In the genomic region with DNA sequence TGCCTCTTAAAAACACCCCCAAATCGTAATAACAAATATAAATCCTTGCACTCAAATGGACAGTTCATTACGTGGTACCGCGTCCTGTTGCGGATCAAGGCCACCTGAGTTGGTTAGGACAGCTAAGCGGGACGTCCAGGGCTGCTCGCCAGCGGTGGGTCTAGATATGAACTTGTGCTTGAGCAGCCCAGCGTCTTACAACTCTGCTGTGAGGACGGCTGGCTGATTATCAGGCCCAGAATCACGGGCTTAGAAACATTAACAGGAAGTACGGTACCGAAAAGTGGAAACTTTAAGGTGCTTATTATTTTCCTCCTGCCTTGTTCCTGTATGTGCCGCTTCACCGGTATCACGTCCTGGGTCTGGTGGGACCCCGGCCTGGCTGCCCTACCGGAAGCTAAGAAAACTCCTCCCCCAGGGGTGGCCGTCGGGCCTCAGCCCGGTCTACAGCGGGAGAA, we compare ENCODE assay signal across 8 cellular contexts. TPM values are rescaled to one million over a fixed set of nuclear protein-coding genes. Genes with fewer than 3 reads are reported as not detected.
A peak's percentile ranks its signal among the peaks of the same experiment; 100 is the strongest.
DNase-seq lines count a peak whose midpoint lies in the region; ATAC-seq, FAIRE-seq and TF ChIP-seq lines count a peak whose summit lies in the region.

No MANE protein-coding gene starts in this region.

- FAIRE-seq in endothelial cell of umbilical vein (lab: Jason Lieb, UNC): peak; percentile 65

- ATAC-seq in HG03108 (IDR thresholded peaks at IDR 0.05; ENCODE audit: unreplicated experiment): peak; percentile 26
- ATAC-seq in HG02678 (IDR thresholded peaks at IDR 0.05; ENCODE audit: unreplicated experiment): no peak

- H3K9me1 ChIP-seq in endothelial cell of umbilical vein (replicated peaks; ENCODE audit: control insufficient read depth, extremely low read depth, insufficient read depth, low read length): no peaks in the 10 kb centered on the region

- dilution Hi-C loops in endothelial cell of umbilical vein (cut with MboI; ENCODE audit: extremely low pct_ligation_motif_present, low sequenced_read_pairs): no loop called here

- POLR2A ChIA-PET in endothelial cell of umbilical vein (lab: Charles Lee): interaction anchor here (0.5 kb wide), 1 partner anchor 273 kb away, joined by 4 read pairs; no protein-coding TSS in a partner anchor

- peak overlapping the region; percentile 87 for H3K4me3 Mint-ChIP-seq in activated naive CD4-positive, alpha-beta T cell treated with anti-CD3 and anti-CD28 coated beads for 36 hours
- peak overlapping the region; percentile 89 for H3K4me3 Mint-ChIP-seq in neural progenitor cell

- H3K4me1 ChIP-seq in endothelial cell of umbilical vein (ENCODE audit: control insufficient read depth, extremely low read depth, insufficient read depth, low read length): peaks cover 26% of the 10 kb centered on the region
- peaks cover 23% of the 10 kb centered on the region for H3K4me1 ChIP-seq in neural progenitor cell

- H3K36me3 Mint-ChIP-seq in activated naive CD4-positive, alpha-beta T cell treated with anti-CD3 and anti-CD28 coated beads for 36 hours (ENCODE audit: low read depth): peaks cover 34% of the 10 kb centered on the region
- H3K36me3 Mint-ChIP-seq in neural progenitor cell: peaks cover 23% of the 10 kb centered on the region

- H3K27ac ChIP-seq in endothelial cell of umbilical vein (ENCODE audit: insufficient read depth, low read depth, low read length): peak overlapping the region; percentile 65
- H3K27ac ChIP-seq in neural progenitor cell: peak overlapping the region; percentile 97

- intact Hi-C loops in activated naive CD4-positive, alpha-beta T cell treated with anti-CD3 and anti-CD28 coated beads for 36 hours (cut with micrococcal nuclease): loop anchor here (1.0 to 5.0 kb wide), 7 partner anchors 26 to 597 kb away; partner anchors contain the start of genes ELOB, HCFC1R1, KCTD5 and RNPS1
- intact Hi-C loops in endothelial cell of umbilical vein (cut with micrococcal nuclease): loop anchor here (1.0 to 5.0 kb wide), 4 partner anchors 26 to 751 kb away; partner anchors contain the start of genes CLUAP1, ELOB and KCTD5

- no peak for TF ChIP-seq POLR2A in endothelial cell of umbilical vein (IDR thresholded peaks at IDR 0.05; ENCODE audit: low read depth, low read length)

- peak overlapping the region; percentile 99 for H3K27ac Mint-ChIP-seq in activated naive CD4-positive, alpha-beta T cell treated with anti-CD3 and anti-CD28 coated beads for 36 hours
- peak overlapping the region; percentile 99 for H3K27ac Mint-ChIP-seq in neural progenitor cell

- CTCF ChIA-PET in activated naive CD4-positive, alpha-beta T cell treated with anti-CD3 and anti-CD28 coated beads for 36 hours (lab: Charles Lee): no interaction called here
- CTCF ChIA-PET in endothelial cell of umbilical vein (lab: Charles Lee): no interaction called here

- H3K4me1 Mint-ChIP-seq in activated naive CD4-positive, alpha-beta T cell treated with anti-CD3 and anti-CD28 coated beads for 36 hours (ENCODE audit: low read depth): peaks cover 37% of the 10 kb centered on the region
- peaks cover 39% of the 10 kb centered on the region for H3K4me1 Mint-ChIP-seq in neural progenitor cell

- H3K27me3 ChIP-seq in endothelial cell of umbilical vein (ENCODE audit: control insufficient read depth in 2 of 2, insufficient read depth in 2 of 2, low read length in 2 of 2): no peaks in the 10 kb centered on the region
- H3K27me3 ChIP-seq in neural progenitor cell: no peaks in the 10 kb centered on the region

- no peaks in the 10 kb centered on the region for H3K27me3 Mint-ChIP-seq in activated naive CD4-positive, alpha-beta T cell treated with anti-CD3 and anti-CD28 coated beads for 36 hours (ENCODE audit: low read depth)
- peaks cover 14% of the 10 kb centered on the region for H3K27me3 Mint-ChIP-seq in neural progenitor cell (ENCODE audit: insufficient read depth, low read depth)

- H3K4me2 ChIP-seq in endothelial cell of umbilical vein (ENCODE audit: insufficient read depth, low read length): peak overlapping the region; percentile 4
- H3K4me2 ChIP-seq in neural progenitor cell: peak overlapping the region; percentile 83

- H3K9ac ChIP-seq in endothelial cell of umbilical vein (replicated peaks; ENCODE audit: extremely low read depth, insufficient read depth, low read length): peak overlapping the region; percentile 69
- peak overlapping the region; percentile 90 for H3K9ac ChIP-seq in neural progenitor cell

- no peaks in the 10 kb centered on the region for H3K9me3 Mint-ChIP-seq in activated naive CD4-positive, alpha-beta T cell treated with anti-CD3 and anti-CD28 coated beads for 36 hours
- H3K9me3 Mint-ChIP-seq in neural progenitor cell: no peaks in the 10 kb centered on the region

- no peaks in the 10 kb centered on the region for H3K9me3 ChIP-seq in endothelial cell of umbilical vein (replicated peaks; ENCODE audit: control insufficient read depth, insufficient read depth, low read length)
- no peaks in the 10 kb centered on the region for H3K9me3 ChIP-seq in neural progenitor cell (ENCODE audit: low read depth)

- H3F3A ChIP-seq in neural progenitor cell (ENCODE audit: low read depth): peaks cover 33% of the 10 kb centered on the region

- DNase-seq in activated naive CD4-positive, alpha-beta T cell treated with anti-CD3 and anti-CD28 coated beads for 36 hours: no peak
- no peak for DNase-seq in activated naive CD4-positive, alpha-beta T cell treated with Interleukin-2 at 50 U/mL for 16 hours
- DNase-seq in SHP77 treated with DMSO at 0.1 percent for 48 hours (lab: John Stamatoyannopoulos, UW): peak; percentile 77
- no peak for DNase-seq in endothelial cell of umbilical vein (ENCODE audit: low read depth, low spot score)
- no peak for DNase-seq in neural progenitor cell (ENCODE audit: low spot score)
- DNase-seq in activated effector memory CD4-positive, alpha-beta T cell treated with anti-CD3 and anti-CD28 coated beads, Interleukin-2, amount 50 U/mL, for 16 hours: no peak

- BruUV-seq in endothelial cell of umbilical vein (replicated peaks; lab: Mats Ljungman, UMichigan): TSS peak; percentile 75

- H3K79me2 ChIP-seq in endothelial cell of umbilical vein (ENCODE audit: control insufficient read depth, insufficient read depth, low read length) (peaks cover 38% of the 10 kb centered on the region), neural progenitor cell (ENCODE audit: low read depth) (peaks cover 59% of the 10 kb centered on the region)

- peaks cover 0 to under 1% of the 10 kb centered on the region in 2 experiments for H3K36me3 ChIP-seq in endothelial cell of umbilical vein (ENCODE audit: control insufficient read depth in 2 of 2, extremely low read depth in 1 of 2, insufficient read depth in 2 of 2, low read length in 2 of 2)
- no peaks in the 10 kb centered on the region for H3K36me3 ChIP-seq in neural progenitor cell

- H3K4me3 ChIP-seq in endothelial cell of umbilical vein (replicated peaks in 1 of 3; ENCODE audit: insufficient read depth in 1 of 3, low read depth in 1 of 3, low read length in 3 of 3) (peak overlapping the region in 2 of 3 experiments; percentile 25 to 96), neural progenitor cell (peak overlapping the region; percentile 71)

- TF ChIP-seq CTCF in endothelial cell of umbilical vein (IDR thresholded peaks at IDR 0.05; ENCODE audit: extremely low read depth in 1 of 2, insufficient read depth in 1 of 2, low read depth in 1 of 2, low read length in 2 of 2): no peak
- TF ChIP-seq CTCF in neural progenitor cell (IDR thresholded peaks at IDR 0.05): no peak

- H4K20me1 ChIP-seq in endothelial cell of umbilical vein (replicated peaks; ENCODE audit: control insufficient read depth, extremely low read depth, insufficient read depth, low read length) (peaks cover 18% of the 10 kb centered on the region), neural progenitor cell (ENCODE audit: low read depth) (peaks cover 38% of the 10 kb centered on the region)

- H2AFZ ChIP-seq in endothelial cell of umbilical vein (ENCODE audit: low read depth, low read length) (peak overlapping the region; percentile 36), neural progenitor cell (replicated peaks) (peak overlapping the region; percentile 92)

RNA-seq across cellular contexts. Expression of gene SRRM2, which starts 0.8 kb away (rescaled TPM):
- total RNA-seq in activated naive CD4-positive, alpha-beta T cell treated with anti-CD3 and anti-CD28 coated beads for 36 hours: 100 to 1,000 TPM; 607 to 649 TPM
- total RNA-seq in endothelial cell of umbilical vein (483 and 492 TPM in 2 replicates), neural progenitor cell (ENCODE audit: low replicate concordance) (82.3 and 119 TPM in 2 replicates)
- 270 and 296 TPM in 2 replicates for polyA plus RNA-seq in endothelial cell of umbilical vein
- 169 and 220 TPM in 2 replicates for polyA plus RNA-seq in endothelial cell of umbilical vein (2011; cell fraction: cytosol; rRNA removed)
- polyA plus RNA-seq in endothelial cell of umbilical vein (2011; cell fraction: nucleus; rRNA removed): 1,376 and 1,655 TPM in 2 replicates
- polyA plus RNA-seq in endothelial cell of umbilical vein (2012): 372 and 395 TPM in 2 replicates
- 229 and 305 TPM in 2 replicates for polyA minus RNA-seq in endothelial cell of umbilical vein
- 119 TPM for polyA minus RNA-seq in endothelial cell of umbilical vein (2011; cell fraction: cytosol; rRNA and poly(A)+ RNA removed)
- polyA minus RNA-seq in endothelial cell of umbilical vein (2011; cell fraction: nucleus; rRNA and poly(A)+ RNA removed): 325 and 340 TPM in 2 replicates

RNA-seq across cellular contexts. Expression of gene ELOB, which starts 25.5 kb away (rescaled TPM):
- total RNA-seq in activated naive CD4-positive, alpha-beta T cell treated with anti-CD3 and anti-CD28 coated beads for 36 hours: 100 to 1,000 TPM; 177 to 189 TPM
- total RNA-seq in endothelial cell of umbilical vein (158 and 251 TPM in 2 replicates), neural progenitor cell (ENCODE audit: low replicate concordance) (210 and 402 TPM in 2 replicates)
- 848 and 1,320 TPM in 2 replicates for polyA plus RNA-seq in endothelial cell of umbilical vein
- 272 and 281 TPM in 2 replicates for polyA plus RNA-seq in endothelial cell of umbilical vein (2011; cell fraction: cytosol; rRNA removed)
- polyA plus RNA-seq in endothelial cell of umbilical vein (2011; cell fraction: nucleus; rRNA removed): 65.8 and 77.0 TPM in 2 replicates
- polyA plus RNA-seq in endothelial cell of umbilical vein (2012): 209 and 341 TPM in 2 replicates
- polyA minus RNA-seq in endothelial cell of umbilical vein: 126 and 159 TPM in 2 replicates
- polyA minus RNA-seq in endothelial cell of umbilical vein (2011; cell fraction: cytosol; rRNA and poly(A)+ RNA removed): 101 TPM
- polyA minus RNA-seq in endothelial cell of umbilical vein (2011; cell fraction: nucleus; rRNA and poly(A)+ RNA removed): 7.7 and 18.0 TPM in 2 replicates

RNA-seq across cellular contexts. Expression of gene PRSS27, which starts 31.6 kb away (rescaled TPM):
- total RNA-seq in activated naive CD4-positive, alpha-beta T cell treated with anti-CD3 and anti-CD28 coated beads for 36 hours: 1 to 10 TPM; 1.7 to 2.4 TPM
- total RNA-seq in endothelial cell of umbilical vein (0.53 and 0.60 TPM in 2 replicates), neural progenitor cell (ENCODE audit: low replicate concordance) (1.8 and 5.1 TPM in 2 replicates)
- polyA plus RNA-seq in endothelial cell of umbilical vein: 0.33 and 0.53 TPM in 2 replicates
- polyA plus RNA-seq in endothelial cell of umbilical vein (2011; cell fraction: cytosol; rRNA removed): 0.10 and 0.39 TPM in 2 replicates
- 0.66 and 0.74 TPM in 2 replicates for polyA plus RNA-seq in endothelial cell of umbilical vein (2011; cell fraction: nucleus; rRNA removed)
- polyA plus RNA-seq in endothelial cell of umbilical vein (2012): 0.23 TPM in 1 of 2 replicates, not detected in the other
- polyA minus RNA-seq in endothelial cell of umbilical vein: 0.12 TPM in 1 of 2 replicates, not detected in the other
- 0.72 TPM for polyA minus RNA-seq in endothelial cell of umbilical vein (2011; cell fraction: cytosol; rRNA and poly(A)+ RNA removed)
- 0.14 and 0.67 TPM in 2 replicates for polyA minus RNA-seq in endothelial cell of umbilical vein (2011; cell fraction: nucleus; rRNA and poly(A)+ RNA removed)

RNA-seq across cellular contexts. Expression of gene PRSS33, which starts 35.8 kb away (rescaled TPM):
- total RNA-seq in activated naive CD4-positive, alpha-beta T cell treated with anti-CD3 and anti-CD28 coated beads for 36 hours: under 1 TPM; 0.12 to 0.17 TPM
- total RNA-seq in endothelial cell of umbilical vein (not detected in 2 replicates), neural progenitor cell (ENCODE audit: low replicate concordance) (0.40 and 0.73 TPM in 2 replicates)
- not detected in 2 replicates for polyA plus RNA-seq in endothelial cell of umbilical vein
- polyA plus RNA-seq in endothelial cell of umbilical vein (2011; cell fraction: cytosol; rRNA removed): not detected in 2 replicates
- polyA plus RNA-seq in endothelial cell of umbilical vein (2011; cell fraction: nucleus; rRNA removed): not detected in 2 replicates
- polyA plus RNA-seq in endothelial cell of umbilical vein (2012): not detected in 2 replicates
- not detected in 2 replicates for polyA minus RNA-seq in endothelial cell of umbilical vein
- not detected for polyA minus RNA-seq in endothelial cell of umbilical vein (2011; cell fraction: cytosol; rRNA and poly(A)+ RNA removed)
- not detected in 2 replicates for polyA minus RNA-seq in endothelial cell of umbilical vein (2011; cell fraction: nucleus; rRNA and poly(A)+ RNA removed)

RNA-seq across cellular contexts. Expression of gene PRSS41, which starts 46.7 kb away (rescaled TPM):
- not detected for total RNA-seq in activated naive CD4-positive, alpha-beta T cell treated with anti-CD3 and anti-CD28 coated beads for 36 hours
- not detected in 2 replicates for total RNA-seq in endothelial cell of umbilical vein
- polyA plus RNA-seq in endothelial cell of umbilical vein: not detected in 2 replicates
- polyA plus RNA-seq in endothelial cell of umbilical vein (2011; cell fraction: cytosol; rRNA removed): not detected in 2 replicates
- polyA plus RNA-seq in endothelial cell of umbilical vein (2011; cell fraction: nucleus; rRNA removed): not detected in 2 replicates
- not detected in 2 replicates for polyA plus RNA-seq in endothelial cell of umbilical vein (2012)
- not detected in 2 replicates for polyA minus RNA-seq in endothelial cell of umbilical vein
- polyA minus RNA-seq in endothelial cell of umbilical vein (2011; cell fraction: cytosol; rRNA and poly(A)+ RNA removed): not detected
- polyA minus RNA-seq in endothelial cell of umbilical vein (2011; cell fraction: nucleus; rRNA and poly(A)+ RNA removed): not detected in 2 replicates
- not detected in 2 replicates for total RNA-seq in neural progenitor cell (ENCODE audit: low replicate concordance)
